Comparison of ENCODE assay signal across 39 cellular contexts in the genomic region with DNA sequence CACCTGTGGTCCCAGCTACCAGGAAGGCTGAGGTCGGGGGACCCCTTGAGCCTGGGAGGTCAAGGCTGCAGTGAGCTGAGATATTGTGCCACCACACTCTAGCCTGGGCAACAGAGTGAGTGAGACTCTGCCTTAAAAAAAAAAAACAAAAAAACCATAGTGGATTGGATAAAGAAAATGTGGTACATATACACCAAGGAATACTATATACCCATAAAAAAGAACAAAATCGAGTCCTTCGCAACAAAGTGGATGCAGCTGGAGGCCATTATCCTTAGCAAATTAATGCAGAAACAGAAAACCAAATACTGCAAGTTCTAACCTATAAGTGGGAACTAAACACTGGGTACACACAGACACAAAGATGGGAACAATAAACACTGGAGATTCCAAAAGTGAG.
"Had no signal": no experiment of that assay in that cellular context is flagged by ENCODE, and none has a peak within 500 bp of the region (broad histone marks: within the 10 kb centered on the region; RNA-seq: fewer than 3 reads in every experiment).

No MANE protein-coding gene starts in this region.

- H3K4me3 ChIP-seq: adrenal gland, ascending aorta, body of pancreas, breast epithelium, cardiac muscle cell had no signal

- ATAC-seq: activated naive CD4-positive, alpha-beta T cell treated with anti-CD3 and anti-CD28 coated beads, Interleukin-2, amount 50 U/mL, for 72 hours; activated naive CD8-positive, alpha-beta T cell treated with anti-CD3 and anti-CD28 coated beads, Interleukin-2, amount 50 U/mL, for 24 hours; activated T-cell treated with anti-CD3 and anti-CD28 coated beads, Interleukin-2, amount 50 U/mL, for 4 hours; activated T-cell treated with anti-CD3 and anti-CD28 coated beads, Interleukin-2, amount 50 U/mL, for 72 hours; activated T-helper 17 cell treated with anti-CD3 and anti-CD28 coated beads, Interleukin-2, amount 50 U/mL, for 72 hours; body of pancreas had no signal

- FAIRE-seq: astrocyte, bronchial epithelial cell, colon had no signal

- H3K4me1 Mint-ChIP-seq: activated naive CD4-positive, alpha-beta T cell treated with anti-CD3 and anti-CD28 coated beads, Interleukin-2, amount 10 ng/mL, durations not matched to agents 7 days and 5 days; activated naive CD4-positive, alpha-beta T cell treated with anti-CD3 and anti-CD28 coated beads, Interleukin-2, amount 50 U/mL, for 24 hours; activated naive CD8-positive, alpha-beta T cell treated with anti-CD3 and anti-CD28 coated beads, Interleukin-2, amount 50 U/mL, for 24 hours; activated T-helper 17 cell treated with anti-CD3 and anti-CD28 coated beads, Interleukin-2, amount 50 U/mL, for 72 hours; brain; central memory CD8-positive, alpha-beta T cell had no signal

- DNase-seq: activated effector memory CD4-positive, alpha-beta T cell treated with anti-CD3 and anti-CD28 coated beads, Interleukin-2, amount 50 U/mL, for 16 hours; activated effector memory CD4-positive, alpha-beta T cell treated with Interleukin-2 at 50 U/mL for 16 hours; activated gamma-delta T cell; activated gamma-delta T cell treated with Interleukin-2 at 50 U/mL for 16 hours; activated naive CD4-positive, alpha-beta T cell; activated naive CD4-positive, alpha-beta T cell treated with anti-CD3 and anti-CD28 coated beads for 36 hours; activated naive CD4-positive, alpha-beta T cell treated with anti-CD3 and anti-CD28 coated beads, Interleukin-2, amount 10 ng/mL, durations not matched to agents 7 days and 5 days; activated naive CD4-positive, alpha-beta T cell treated with anti-CD3 and anti-CD28 coated beads, Interleukin-2, amount 50 U/mL, for 16 hours; activated naive CD4-positive, alpha-beta T cell treated with Interleukin-2 at 50 U/mL for 16 hours; activated naive CD8-positive, alpha-beta T cell treated with anti-CD3 and anti-CD28 coated beads for 36 hours; activated naive CD8-positive, alpha-beta T cell treated with anti-CD3 and anti-CD28 coated beads, Interleukin-2, amount 10 ng/mL, durations not matched to agents 7 days and 5 days; activated naive CD8-positive, alpha-beta T cell treated with anti-CD3 and anti-CD28 coated beads, Interleukin-2, amount 50 U/mL, for 24 hours; activated T-cell treated with anti-CD3 and anti-CD28 coated beads, Interleukin-2, amount 50 U/mL, for 4 hours; activated T-cell treated with anti-CD3 and anti-CD28 coated beads, Interleukin-2, amount 50 U/mL, for 48 hours; activated T-cell treated with anti-CD3 and anti-CD28 coated beads, Interleukin-2, amount 50 U/mL, for 72 hours; adrenal gland; amniotic stem cell; amygdala; anterior cingulate cortex; aorta; body of pancreas; brain microvascular endothelial cell; caudate nucleus; central memory CD4-positive, alpha-beta T cell; cerebellar nuclear complex had no signal

- H3K27me3 Mint-ChIP-seq: activated naive CD4-positive, alpha-beta T cell treated with anti-CD3 and anti-CD28 coated beads, Interleukin-2, amount 10 ng/mL, durations not matched to agents 7 days and 5 days; activated naive CD4-positive, alpha-beta T cell treated with anti-CD3 and anti-CD28 coated beads, Interleukin-2, amount 50 U/mL, for 24 hours; activated naive CD8-positive, alpha-beta T cell; activated naive CD8-positive, alpha-beta T cell treated with anti-CD3 and anti-CD28 coated beads for 36 hours; activated naive CD8-positive, alpha-beta T cell treated with anti-CD3 and anti-CD28 coated beads, Interleukin-2, amount 10 ng/mL, durations not matched to agents 7 days and 5 days; activated naive CD8-positive, alpha-beta T cell treated with anti-CD3 and anti-CD28 coated beads, Interleukin-2, amount 50 U/mL, for 24 hours; activated T-helper 17 cell treated with anti-CD3 and anti-CD28 coated beads, Interleukin-2, amount 50 U/mL, for 72 hours; brain; central memory CD8-positive, alpha-beta T cell had no signal

- H3K9me3 ChIP-seq: adrenal gland, ascending aorta, body of pancreas, breast epithelium had no signal

- H3K27ac Mint-ChIP-seq: activated naive CD4-positive, alpha-beta T cell treated with anti-CD3 and anti-CD28 coated beads for 36 hours; activated naive CD4-positive, alpha-beta T cell treated with anti-CD3 and anti-CD28 coated beads, Interleukin-2, amount 10 ng/mL, durations not matched to agents 7 days and 5 days; activated naive CD4-positive, alpha-beta T cell treated with anti-CD3 and anti-CD28 coated beads, Interleukin-2, amount 50 U/mL, for 24 hours; activated naive CD4-positive, alpha-beta T cell treated with anti-CD3 and anti-CD28 coated beads, Interleukin-2, amount 50 U/mL, for 72 hours; activated naive CD8-positive, alpha-beta T cell; activated naive CD8-positive, alpha-beta T cell treated with anti-CD3 and anti-CD28 coated beads for 36 hours; activated naive CD8-positive, alpha-beta T cell treated with anti-CD3 and anti-CD28 coated beads, Interleukin-2, amount 10 ng/mL, durations not matched to agents 7 days and 5 days; activated naive CD8-positive, alpha-beta T cell treated with anti-CD3 and anti-CD28 coated beads, Interleukin-2, amount 50 U/mL, for 24 hours; activated T-cell treated with anti-CD3 and anti-CD28 coated beads, Interleukin-2, amount 50 U/mL, for 72 hours; activated T-helper 1 cell treated with anti-CD3 and anti-CD28 coated beads, Interleukin-12 subunit alpha, Interleukin-12 subunit beta, Interleukin-2, Interleukin-4 antibody, amounts not matched to agents 30 ng/mL and 10 ng/mL and 1 ng/mL, durations not matched to agents 14 hours and 24 hours and 36 hours; activated T-helper 17 cell treated with anti-CD3 and anti-CD28 coated beads, Interleukin-2, amount 50 U/mL, for 72 hours; activated T-helper 2 cell treated with anti-CD3 and anti-CD28 coated beads, Interferon-gamma antibody, Interleukin-2, Interleukin-4, amounts not matched to agents 10 μg/mL and 5 μg/mL and 100 μg/mL, durations not matched to agents 14 hours and 24 hours and 36 hours; brain had no signal

- H3K9me3 Mint-ChIP-seq: activated naive CD4-positive, alpha-beta T cell treated with anti-CD3 and anti-CD28 coated beads for 36 hours; activated naive CD4-positive, alpha-beta T cell treated with anti-CD3 and anti-CD28 coated beads, Interleukin-2, amount 10 ng/mL, durations not matched to agents 7 days and 5 days; activated naive CD4-positive, alpha-beta T cell treated with anti-CD3 and anti-CD28 coated beads, Interleukin-2, amount 50 U/mL, for 24 hours; activated naive CD4-positive, alpha-beta T cell treated with anti-CD3 and anti-CD28 coated beads, Interleukin-2, amount 50 U/mL, for 72 hours; activated naive CD8-positive, alpha-beta T cell treated with anti-CD3 and anti-CD28 coated beads for 36 hours; activated naive CD8-positive, alpha-beta T cell treated with anti-CD3 and anti-CD28 coated beads, Interleukin-2, amount 50 U/mL, for 24 hours; activated T-cell treated with anti-CD3 and anti-CD28 coated beads, Interleukin-2, amount 50 U/mL, for 4 hours; activated T-cell treated with anti-CD3 and anti-CD28 coated beads, Interleukin-2, amount 50 U/mL, for 72 hours; activated T-helper 1 cell treated with anti-CD3 and anti-CD28 coated beads, Interleukin-12 subunit alpha, Interleukin-12 subunit beta, Interleukin-2, Interleukin-4 antibody, amounts not matched to agents 30 ng/mL and 10 ng/mL and 1 ng/mL, durations not matched to agents 14 hours and 24 hours and 36 hours; activated T-helper 17 cell treated with anti-CD3 and anti-CD28 coated beads, Interleukin-2, amount 50 U/mL, for 72 hours; activated T-helper 2 cell treated with anti-CD3 and anti-CD28 coated beads, Interferon-gamma antibody, Interleukin-2, Interleukin-4, amounts not matched to agents 10 μg/mL and 5 μg/mL and 100 μg/mL, durations not matched to agents 14 hours and 24 hours and 36 hours; central memory CD8-positive, alpha-beta T cell had no signal

- H3K4me1 ChIP-seq: adrenal gland, ascending aorta, body of pancreas, breast epithelium had no signal

- H3K36me3 Mint-ChIP-seq: activated naive CD4-positive, alpha-beta T cell treated with anti-CD3 and anti-CD28 coated beads, Interleukin-2, amount 50 U/mL, for 72 hours had no signal

- H3K27me3 ChIP-seq: adrenal gland, ascending aorta, body of pancreas, brain microvascular endothelial cell, breast epithelium, cardiac muscle cell had no signal

- H3K4me3 Mint-ChIP-seq: activated naive CD4-positive, alpha-beta T cell treated with anti-CD3 and anti-CD28 coated beads for 36 hours; activated naive CD4-positive, alpha-beta T cell treated with anti-CD3 and anti-CD28 coated beads, Interleukin-2, amount 10 ng/mL, durations not matched to agents 7 days and 5 days; activated naive CD4-positive, alpha-beta T cell treated with anti-CD3 and anti-CD28 coated beads, Interleukin-2, amount 50 U/mL, for 24 hours; activated naive CD8-positive, alpha-beta T cell; activated naive CD8-positive, alpha-beta T cell treated with anti-CD3 and anti-CD28 coated beads for 36 hours; activated naive CD8-positive, alpha-beta T cell treated with anti-CD3 and anti-CD28 coated beads, Interleukin-2, amount 10 ng/mL, durations not matched to agents 7 days and 5 days; activated naive CD8-positive, alpha-beta T cell treated with anti-CD3 and anti-CD28 coated beads, Interleukin-2, amount 50 U/mL, for 24 hours; activated T-cell treated with anti-CD3 and anti-CD28 coated beads, Interleukin-2, amount 50 U/mL, for 4 hours; activated T-cell treated with anti-CD3 and anti-CD28 coated beads, Interleukin-2, amount 50 U/mL, for 72 hours; activated T-helper 1 cell treated with anti-CD3 and anti-CD28 coated beads, Interleukin-12 subunit alpha, Interleukin-12 subunit beta, Interleukin-2, Interleukin-4 antibody, amounts not matched to agents 30 ng/mL and 10 ng/mL and 1 ng/mL, durations not matched to agents 14 hours and 24 hours and 36 hours; activated T-helper 17 cell treated with anti-CD3 and anti-CD28 coated beads, Interleukin-2, amount 50 U/mL, for 72 hours; brain; central memory CD8-positive, alpha-beta T cell had no signal

- H3K27ac ChIP-seq: adrenal gland, ascending aorta, body of pancreas, brain microvascular endothelial cell, breast epithelium, cardiac muscle cell had no signal
